8 cellular contexts compared by ENCODE assay signal in genomic region chr11:66345316-66345649, GRCh38. TPM values are rescaled to one million over a fixed set of nuclear protein-coding genes. Genes with fewer than 3 reads are reported as not detected.
A peak's percentile ranks its signal among the peaks of the same experiment; 100 is the strongest.
DNase-seq lines count a peak whose midpoint lies in the region; ATAC-seq and TF ChIP-seq lines count a peak whose summit lies in the region.

No MANE protein-coding gene starts in this region.

- DNase-seq in AG04450 (ENCODE audit: low read depth, low spot score): no peak
- DNase-seq in HCT116 (ENCODE audit: low read depth, low spot score): no peak
- DNase-seq in activated naive CD8-positive, alpha-beta T cell treated with anti-CD3 and anti-CD28 coated beads for 36 hours: no peak
- no peak for DNase-seq in right lobe of liver
- DNase-seq in aorta: no peak
- DNase-seq in LoVo (ENCODE audit: low spot score): no peak
- DNase-seq in NCI-H2081 (lab: John Stamatoyannopoulos, UW): no peak
- no peak for DNase-seq in NCI-H82 (lab: John Stamatoyannopoulos, UW)

- no peak for TF ChIP-seq POLR2A in HCT116 (IDR thresholded peaks at IDR 0.05; ENCODE audit: borderline replicate concordance, extremely low read depth, insufficient read depth, insufficient read length)
- TF ChIP-seq POLR2A in right lobe of liver (IDR thresholded peaks at IDR 0.05): no peak

- intact Hi-C loops in HCT116 (cut with micrococcal nuclease) (no loop called here), right lobe of liver (cut with DNase I) (no loop called here), aorta (cut with DNase I) (no loop called here)

- H3K4me3 ChIP-seq in AG04450 (ENCODE audit: low read depth, low read length) (peak overlapping the region; percentile 99), HCT116 (replicated peaks in 1 of 2; ENCODE audit: low read depth in 1 of 2, low read length in 2 of 2) (peak overlapping the region; percentile 72 to 87), right lobe of liver (peak overlapping the region; percentile 92 to 100 (median 96)), aorta (ENCODE audit: low read length in 2 of 2) (no peak overlapping the region)

- CTCF ChIA-PET in AG04450 (lab: Charles Lee) (interaction anchor here (0.8 to 2.1 kb wide), 9 partner anchors 9 to 93 kb away, joined by 3 to 12 read pairs (median 4); partner anchors contain the start of genes MRPL11 and RIN1), HCT116 (lab: Charles Lee) (interaction anchor here (1.4 to 2.1 kb wide), 2 partner anchors 33 to 43 kb away, joined by 3 to 4 read pairs; no protein-coding TSS in a partner anchor)

- H3K79me2 ChIP-seq in HCT116 (ENCODE audit: insufficient read depth, low read length): peaks cover 22% of the 10 kb centered on the region

- TF ChIP-seq CTCF in AG04450 (IDR thresholded peaks at IDR 0.05; ENCODE audit: low read depth, low read length) (no peak), HCT116 (IDR thresholded peaks at IDR 0.05 in 2 of 3, conservative IDR thresholded peaks at IDR 0.05 in 1 of 3; ENCODE audit: borderline replicate concordance in 1 of 3, insufficient read depth in 1 of 3, low read depth in 2 of 3, low read length in 2 of 3) (no peak), right lobe of liver (IDR thresholded peaks at IDR 0.05) (no peak)

- peaks cover 11% of the 10 kb centered on the region for H3K36me3 Mint-ChIP-seq in activated naive CD8-positive, alpha-beta T cell treated with anti-CD3 and anti-CD28 coated beads for 36 hours

- no peaks in the 10 kb centered on the region for H3K27me3 ChIP-seq in AG04450 (ENCODE audit: control insufficient read depth, insufficient read depth, low read length)
- H3K27me3 ChIP-seq in HCT116 (ENCODE audit: insufficient read depth, low read length): no peaks in the 10 kb centered on the region
- no peaks in the 10 kb centered on the region for H3K27me3 ChIP-seq in right lobe of liver
- no peaks in the 10 kb centered on the region for H3K27me3 ChIP-seq in aorta (ENCODE audit: control insufficient read depth in 1 of 2, insufficient read depth in 2 of 2, low read length in 1 of 2)

- peak; percentile 22 for ATAC-seq in HCT116
- no peak for ATAC-seq in right lobe of liver
- peak; percentile 2 for ATAC-seq in aorta (ENCODE audit: low FRiP score)

- RAD21 ChIA-PET in HCT116 (lab: Charles Lee; ENCODE audit: low non-redundant PET in 1 of 2, low total read pairs in 2 of 2, uncharacterized antibody in 2 of 2, unreplicated experiment in 2 of 2): no interaction called here

- POLR2A ChIA-PET in AG04450 (lab: Yijun Ruan, JAX) (interaction anchor here (0.6 to 2.1 kb wide), 4 partner anchors 9 to 176 kb away, joined by 3 to 13 read pairs (median 4); partner anchors contain the start of genes CD248 and RIN1), HCT116 (lab: Charles Lee) (interaction anchor here (1.2 to 2.1 kb wide), 4 partner anchors 10 to 56 kb away, joined by 3 to 7 read pairs (median 6); partner anchors contain the start of genes RIN1 and YIF1A)

- H3K27ac ChIP-seq in AG04450 (ENCODE audit: low read depth, low read length) (no peak overlapping the region), HCT116 (ENCODE audit: low read depth, low read length) (peak overlapping the region; percentile 76), right lobe of liver (peak overlapping the region in 2 of 3 donors; percentile 11 to 33), aorta (ENCODE audit: low read depth in 1 of 2, low read length in 2 of 2) (peak overlapping the region in 1 of 2 donors; percentile 62)

- no peak for TF ChIP-seq RAD21 in HCT116 (IDR thresholded peaks at IDR 0.05; ENCODE audit: low read depth)

- H3K27ac Mint-ChIP-seq in activated naive CD8-positive, alpha-beta T cell treated with anti-CD3 and anti-CD28 coated beads for 36 hours: peak overlapping the region; percentile 90

- peak overlapping the region; percentile 89 for H3K4me2 ChIP-seq in HCT116 (ENCODE audit: low read length)

- H2AFZ ChIP-seq in HCT116 (ENCODE audit: low read depth, low read length, poor library complexity, severe bottlenecking): no peak overlapping the region

- no peaks in the 10 kb centered on the region for H3K9me2 ChIP-seq in HCT116 (ENCODE audit: insufficient read depth)

- peaks cover 2% of the 10 kb centered on the region for H3K9me3 Mint-ChIP-seq in activated naive CD8-positive, alpha-beta T cell treated with anti-CD3 and anti-CD28 coated beads for 36 hours

- WGBS in right lobe of liver (ENCODE audit: insufficient coverage, low coverage, low lambda C conversion rate, missing lambda C conversion rate): 2% methylated on average over 6 of the region's 7 CpGs
- 0 to 5% methylated on average over 7 of the region's 7 CpGs for WGBS in aorta, 2 donors

- H3K9me3 ChIP-seq in AG04450 (ENCODE audit: control insufficient read depth, insufficient read depth, low read length) (peaks cover 3% of the 10 kb centered on the region; the same call in 1 of the 2 replicates), HCT116 (ENCODE audit: control insufficient read depth in 1 of 2, insufficient read depth in 1 of 2, low read depth in 1 of 2, low read length in 2 of 2) (no peaks in the 10 kb centered on the region), right lobe of liver (no peaks in the 10 kb centered on the region), aorta (ENCODE audit: control insufficient read depth, low read length) (no peaks in the 10 kb centered on the region)

- H3K4me1 ChIP-seq in HCT116 (ENCODE audit: control insufficient read depth in 1 of 2, insufficient read depth in 2 of 2, low read length in 2 of 2): peaks cover 14 to 36% of the 10 kb centered on the region in 2 experiments
- peaks cover 0 to 48% (median 15%) of the 10 kb centered on the region in 4 donors for H3K4me1 ChIP-seq in right lobe of liver
- no peaks in the 10 kb centered on the region for H3K4me1 ChIP-seq in aorta (ENCODE audit: control insufficient read depth in 1 of 2, insufficient read depth in 2 of 2, low read length in 2 of 2)

- no peaks in the 10 kb centered on the region for H4K20me1 ChIP-seq in HCT116 (ENCODE audit: insufficient read depth)

- peak overlapping the region; percentile 93 for H3K4me3 Mint-ChIP-seq in activated naive CD8-positive, alpha-beta T cell treated with anti-CD3 and anti-CD28 coated beads for 36 hours

- H3K36me3 ChIP-seq in HCT116 (ENCODE audit: control insufficient read depth in 1 of 2, insufficient read depth in 2 of 2, low read length in 2 of 2) (peaks cover 4 to 8% of the 10 kb centered on the region in 2 experiments; a peak in 3 of 4 replicates), right lobe of liver (peaks cover 0 to 12% (median 4%) of the 10 kb centered on the region in 4 donors), aorta (ENCODE audit: control insufficient read depth in 1 of 2, insufficient read depth in 2 of 2, low read length in 1 of 2) (peaks cover 0 to 6% of the 10 kb centered on the region in 2 donors)

- peaks cover 7% of the 10 kb centered on the region for H3K27me3 Mint-ChIP-seq in activated naive CD8-positive, alpha-beta T cell treated with anti-CD3 and anti-CD28 coated beads for 36 hours

- H3K9ac ChIP-seq in HCT116 (ENCODE audit: low read length): peak overlapping the region; percentile 77

- peaks cover 36% of the 10 kb centered on the region for H3K4me1 Mint-ChIP-seq in activated naive CD8-positive, alpha-beta T cell treated with anti-CD3 and anti-CD28 coated beads for 36 hours

- BruUV-seq in HCT116 (replicated peaks; lab: Mats Ljungman, UMichigan): no TSS peak

TF ChIP-seq in HCT116, 20 proteins besides CTCF, POLR2A, EP300 and RAD21 (continues in another document):
- peak; percentile 45; the same call in 1 of the 2 replicates for TF ChIP-seq ZFX (IDR thresholded peaks at IDR 0.05)

RNA-seq across cellular contexts. Expression of gene BRMS1, which starts 0.4 kb away (rescaled TPM):
- polyA plus RNA-seq in AG04450 (2011; rRNA removed) (35.2 and 39.3 TPM in 2 replicates), aorta (10 to 100 TPM; 24.4 to 55.2 TPM)
- polyA minus RNA-seq in AG04450 (2011; rRNA and poly(A)+ RNA removed): 12.9 and 15.2 TPM in 2 replicates
- total RNA-seq in HCT116 (2021; ENCODE audit: unreplicated experiment) (42.1 TPM), right lobe of liver (10 to 100 TPM in 5 of 6 experiments, 1 to 10 TPM in 1; 8.2 to 31.9 (median 12.1) TPM), aorta (10 to 100 TPM; 21.5 to 22.4 TPM)
- 32.8 and 37.7 TPM in 2 replicates for polyA plus RNA-seq in HCT116 (2012)
- total RNA-seq in activated naive CD8-positive, alpha-beta T cell treated with anti-CD3 and anti-CD28 coated beads for 36 hours: 10 to 100 TPM; 47.5 to 48.8 TPM

RNA-seq across cellular contexts. Expression of gene B4GAT1, which starts 2.1 kb away (rescaled TPM):
- polyA plus RNA-seq in AG04450 (2011; rRNA removed): 15.9 and 17.7 TPM in 2 replicates
- polyA minus RNA-seq in AG04450 (2011; rRNA and poly(A)+ RNA removed): 3.0 and 4.4 TPM in 2 replicates
- 6.7 TPM for total RNA-seq in HCT116 (2021; ENCODE audit: unreplicated experiment)
- 4.6 and 6.1 TPM in 2 replicates for polyA plus RNA-seq in HCT116 (2012)
- total RNA-seq in activated naive CD8-positive, alpha-beta T cell treated with anti-CD3 and anti-CD28 coated beads for 36 hours: 10 to 100 TPM in 1 of 2 experiments, 1 to 10 TPM in 1; 9.5 to 10.0 TPM
- total RNA-seq in right lobe of liver: 10 to 100 TPM in 5 of 6 experiments, 1 to 10 TPM in 1; 6.3 to 25.4 (median 15.6) TPM
- 10 to 100 TPM; 11.8 to 18.8 TPM for total RNA-seq in aorta
- polyA plus RNA-seq in aorta: 10 to 100 TPM in 1 of 2 donors, 1 to 10 TPM in 1; 7.0 to 18.3 TPM

RNA-seq across cellular contexts. Expression of gene RIN1, which starts 9.0 kb away (rescaled TPM):
- polyA plus RNA-seq in AG04450 (2011; rRNA removed): 6.7 and 9.0 TPM in 2 replicates
- 5.7 and 5.9 TPM in 2 replicates for polyA minus RNA-seq in AG04450 (2011; rRNA and poly(A)+ RNA removed)
- total RNA-seq in HCT116 (2021; ENCODE audit: unreplicated experiment): 38.7 TPM
- polyA plus RNA-seq in HCT116 (2012): 39.8 and 41.0 TPM in 2 replicates
- 1 to 10 TPM; 1.5 to 1.6 TPM for total RNA-seq in activated naive CD8-positive, alpha-beta T cell treated with anti-CD3 and anti-CD28 coated beads for 36 hours
- total RNA-seq in right lobe of liver: 1 to 10 TPM in 3 of 6 experiments, under 1 TPM in 3; 0.46 to 1.8 (median 0.94) TPM
- total RNA-seq in aorta: 1 to 10 TPM; 8.3 to 9.1 TPM
- polyA plus RNA-seq in aorta: 10 to 100 TPM in 1 of 2 donors, 1 to 10 TPM in 1; 1.8 to 13.3 TPM

RNA-seq across cellular contexts. Expression of gene SLC29A2, which starts 26.3 kb away (rescaled TPM):
- 0.16 and 0.46 TPM in 2 replicates for polyA plus RNA-seq in AG04450 (2011; rRNA removed)
- 0.14 and 0.26 TPM in 2 replicates for polyA minus RNA-seq in AG04450 (2011; rRNA and poly(A)+ RNA removed)
- 39.7 TPM for total RNA-seq in HCT116 (2021; ENCODE audit: unreplicated experiment)
- 24.1 and 26.8 TPM in 2 replicates for polyA plus RNA-seq in HCT116 (2012)
- total RNA-seq in activated naive CD8-positive, alpha-beta T cell treated with anti-CD3 and anti-CD28 coated beads for 36 hours: 1 to 10 TPM; 8.1 to 9.0 TPM
- 1 to 10 TPM in 4 of 6 experiments, under 1 TPM in 2; 0.35 to 2.2 (median 1.1) TPM for total RNA-seq in right lobe of liver
- 1 to 10 TPM; 1.9 to 3.3 TPM for total RNA-seq in aorta
- 1 to 10 TPM in 1 of 2 donors, under 1 TPM in 1; 0.38 to 3.9 TPM for polyA plus RNA-seq in aorta

RNA-seq across cellular contexts. Expression of gene CD248, which starts 28.4 kb away (rescaled TPM):
- polyA plus RNA-seq in AG04450 (2011; rRNA removed): 105 and 128 TPM in 2 replicates
- polyA minus RNA-seq in AG04450 (2011; rRNA and poly(A)+ RNA removed): 55.9 and 67.4 TPM in 2 replicates
- 0.32 TPM for total RNA-seq in HCT116 (2021; ENCODE audit: unreplicated experiment)
- not detected in 2 replicates for polyA plus RNA-seq in HCT116 (2012)
- 10 to 100 TPM; 11.0 to 11.9 TPM for total RNA-seq in activated naive CD8-positive, alpha-beta T cell treated with anti-CD3 and anti-CD28 coated beads for 36 hours
- 1 to 10 TPM in 3 of 6 experiments, under 1 TPM in 3; 0.37 to 3.2 (median 0.94) TPM for total RNA-seq in right lobe of liver
- 100 to 1,000 TPM in 1 of 2 donors, 10 to 100 TPM in 1; 38.6 to 118 TPM for total RNA-seq in aorta
- polyA plus RNA-seq in aorta: 1 to 10 TPM; 3.1 to 7.2 TPM

Comparison
In these comparisons a context has a peak if more than half of its experiments do, and no peak if none do; other contexts are left out.
1. H3K4me3 ChIP-seq: peak in AG04450 (single experiment), HCT116 (2 of 2) and right lobe of liver (3 of 3); none in aorta (0 of 2).
2. ATAC-seq: peak in HCT116 (single experiment) and aorta (single experiment); none in right lobe of liver (0 of 4).